ENCODE assay signal across 12 cellular contexts in the genomic region with DNA sequence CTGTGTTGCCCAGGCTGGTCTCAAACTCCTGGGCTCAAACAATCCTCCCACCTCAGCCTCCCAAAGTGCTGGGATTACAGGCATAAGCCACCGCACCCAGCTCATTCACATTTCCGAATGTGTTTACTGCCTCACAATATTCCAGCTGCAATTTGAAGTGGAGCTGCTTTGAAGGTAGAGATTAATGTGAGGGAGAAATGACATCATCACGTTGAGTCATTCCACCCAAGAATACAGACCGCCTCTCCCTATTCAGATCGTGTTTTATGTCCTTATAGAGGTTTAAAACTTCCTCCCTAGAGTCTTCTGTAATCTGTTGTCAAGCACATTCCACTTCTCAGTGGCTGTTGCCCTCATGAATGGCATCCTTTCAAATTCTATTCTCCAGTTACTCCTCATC.
DNase-seq lines count a peak whose midpoint lies in the region; ATAC-seq and TF ChIP-seq lines count a peak whose summit lies in the region.
"Had no signal": no experiment of that assay in that cellular context is flagged by ENCODE, and none has a peak within 500 bp of the region (broad histone marks: within the 10 kb centered on the region; RNA-seq: fewer than 3 reads in every experiment).

No MANE protein-coding gene starts in this region.

- CTCF ChIA-PET in CD8-positive, alpha-beta memory T cell (lab: Charles Lee), result interaction anchor here (1.0 kb wide), 1 partner anchor 17 kb away, joined by 3 read pairs; no protein-coding TSS in a partner anchor

- ATAC-seq in mucosa of descending colon (peak; percentile 76), HG03039 (IDR thresholded peaks at IDR 0.05; ENCODE audit: unreplicated experiment) (no peak)
- ATAC-seq: HCT116 had no signal

- DNase-seq in CD8-positive, alpha-beta memory T cell, result no peak
- DNase-seq in astrocyte of the cerebellum (ENCODE audit: low read depth) (peak; percentile 34), mucosa of descending colon (peak; percentile 27 to 74 (median 39)), NCI-H524 (lab: John Stamatoyannopoulos, UW) (no peak), caudate nucleus (lab: John Stamatoyannopoulos, UW) (no peak), NCI-H1092 (lab: John Stamatoyannopoulos, UW) (no peak)
- DNase-seq: right lobe of liver had no signal

- H3K4me3 ChIP-seq in CD8-positive, alpha-beta memory T cell (ENCODE audit: low read length), result peak overlapping the region; percentile 9
- H3K4me3 ChIP-seq in astrocyte of the cerebellum (ENCODE audit: low read depth, low read length) (no peak overlapping the region), mucosa of descending colon (no peak overlapping the region)
- H3K4me3 ChIP-seq: right lobe of liver, suprapubic skin had no signal

- no peak overlapping the region for H3K27ac ChIP-seq in CD8-positive, alpha-beta memory T cell (ENCODE audit: low read depth, low read length)
- H3K27ac ChIP-seq in KOPT-K1 (ENCODE audit: low read depth, low read length, poor library complexity, severe bottlenecking) (peak overlapping the region; percentile 97), caudate nucleus (ENCODE audit: low read depth, low read length) (no peak overlapping the region)
- H3K27ac ChIP-seq: right lobe of liver, suprapubic skin had no signal

- TF ChIP-seq CTCF in astrocyte of the cerebellum (IDR thresholded peaks at IDR 0.05; ENCODE audit: low read depth, low read length, missing control alignments) (no peak), mucosa of descending colon (IDR thresholded peaks at IDR 0.05) (no peak)

- peaks cover 37 to 49% (median 48%) of the 10 kb centered on the region in 3 donors for H3K4me1 Mint-ChIP-seq in CD8-positive, alpha-beta memory T cell
- H3K4me1 Mint-ChIP-seq: brain had no signal

- H3K36me3 Mint-ChIP-seq in CD8-positive, alpha-beta memory T cell, result peaks cover 10 to 38% (median 21%) of the 10 kb centered on the region in 3 donors

- H3K36me3 ChIP-seq in CD8-positive, alpha-beta memory T cell (ENCODE audit: insufficient read depth, low read length), result no peaks in the 10 kb centered on the region
- peaks cover 22% of the 10 kb centered on the region; the same call in 1 of the 2 replicates for H3K36me3 ChIP-seq in KOPT-K1 (ENCODE audit: insufficient read depth, low read length)
- H3K36me3 ChIP-seq in mucosa of descending colon (ENCODE audit: low read depth), result no peaks in the 10 kb centered on the region
- H3K36me3 ChIP-seq: right lobe of liver, suprapubic skin had no signal

- POLR2A ChIA-PET in CD8-positive, alpha-beta memory T cell (lab: Charles Lee), result interaction anchor here (0.6 to 1.0 kb wide), 3 partner anchors 16 to 50 kb away, joined by 3 to 4 read pairs (median 3); no protein-coding TSS in a partner anchor

- in situ Hi-C loops in astrocyte of the cerebellum (cut with HindIII; ENCODE audit: low sequenced_read_pairs), result loop anchor here (10.0 kb wide), 1 partner anchor 285 kb away; no protein-coding TSS in a partner anchor

- H3K27ac Mint-ChIP-seq in CD8-positive, alpha-beta memory T cell, result peak overlapping the region; percentile 79 to 100 (median 98)
- H3K27ac Mint-ChIP-seq: brain had no signal

- H3K27me3 ChIP-seq in CD8-positive, alpha-beta memory T cell (ENCODE audit: insufficient read depth, low read length, poor library complexity, severe bottlenecking), result no peaks in the 10 kb centered on the region
- H3K27me3 ChIP-seq: right lobe of liver, suprapubic skin had no signal

- no peaks in the 10 kb centered on the region for H3K27me3 Mint-ChIP-seq in CD8-positive, alpha-beta memory T cell
- H3K27me3 Mint-ChIP-seq: brain had no signal

- intact Hi-C loops in mucosa of descending colon (cut with DNase I, micrococcal nuclease), result no loop called here

- peaks cover 20% of the 10 kb centered on the region for H3K9me3 ChIP-seq in CD8-positive, alpha-beta memory T cell (ENCODE audit: low read length)
- peaks cover 51% of the 10 kb centered on the region for H3K9me3 ChIP-seq in KOPT-K1 (ENCODE audit: insufficient read depth, low read length, poor library complexity, severe bottlenecking)
- H3K9me3 ChIP-seq in mucosa of descending colon, result peaks cover 10% of the 10 kb centered on the region
- H3K9me3 ChIP-seq: suprapubic skin had no signal

- H3K4me3 Mint-ChIP-seq in CD8-positive, alpha-beta memory T cell, result peak overlapping the region in 5 of 7 donors; percentile 3 to 86 (median 28)
- H3K4me3 Mint-ChIP-seq: brain had no signal

- peaks cover 45% of the 10 kb centered on the region for H3K4me1 ChIP-seq in CD8-positive, alpha-beta memory T cell (ENCODE audit: insufficient read depth, low read length)
- H3K4me1 ChIP-seq in mucosa of descending colon (ENCODE audit: low read depth), result peaks cover 33% of the 10 kb centered on the region
- H3K4me1 ChIP-seq: right lobe of liver had no signal

- H3K9me3 Mint-ChIP-seq in CD8-positive, alpha-beta memory T cell, result peaks cover 13 to 36% (median 27%) of the 10 kb centered on the region in 5 donors

Comparison
In these comparisons a context has a peak if more than half of its experiments do, and no peak if none do; other contexts are left out.
1. DNase-seq: peak in astrocyte of the cerebellum (single experiment) and mucosa of descending colon (3 of 3); none in CD8-positive, alpha-beta memory T cell (0 of 5), NCI-H524 (0 of 2), caudate nucleus (0 of 61) and NCI-H1092 (single experiment).